In the genomic region with DNA sequence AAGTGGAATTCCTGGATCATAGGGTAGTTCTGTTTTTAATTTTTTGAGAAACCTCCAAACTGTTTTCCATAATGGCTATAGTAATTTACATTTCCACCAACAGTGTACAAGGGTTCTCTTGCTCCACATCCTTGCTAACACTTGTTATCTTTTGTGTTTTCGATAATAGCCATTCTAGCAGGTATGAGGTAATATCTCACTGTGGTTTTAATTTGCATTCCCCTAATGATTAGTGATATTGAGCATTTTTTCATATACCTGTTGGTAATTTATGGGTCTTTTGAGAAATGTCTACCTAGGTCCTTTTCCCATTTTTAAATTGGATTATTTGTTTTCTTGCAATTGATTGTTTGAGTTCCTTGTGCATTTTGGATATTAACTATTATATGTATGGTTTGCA, we compare ENCODE assay signal across 11 cellular contexts.
"Had no signal": no experiment of that assay in that cellular context is flagged by ENCODE, and none has a peak within 500 bp of the region (broad histone marks: within the 10 kb centered on the region; RNA-seq: fewer than 3 reads in every experiment).

No MANE protein-coding gene starts in this region.

- H3K27ac ChIP-seq: GM23248 had no signal

- H3K4me2 ChIP-seq: GM23338 had no signal

- H3K9me3 Mint-ChIP-seq: GM23338, H9, HFFc6 had no signal

- FAIRE-seq: H1, H54 had no signal

- H3K36me3 ChIP-seq: HAP-1 had no signal

- H2AFZ ChIP-seq: GM23248, GM23338 had no signal

- H3K4me3 ChIP-seq: GM23248, GM23338, HAP-1 had no signal

- H3K9ac ChIP-seq: GM23248 had no signal

- H3K4me3 Mint-ChIP-seq: GM23338, H9, HFFc6 had no signal

- H3K4me1 ChIP-seq: HAP-1 had no signal

- H3K27ac Mint-ChIP-seq: GM23338, H9, HFFc6 had no signal

- H3K9me3 ChIP-seq: HAP-1 had no signal

- ATAC-seq: GM23338, HCT116 had no signal

- DNase-seq: GM23248, GOT3, H7, H9, HCEC 1CT, HFFc6 had no signal
